8 cellular contexts compared by ENCODE assay signal in the genomic region with DNA sequence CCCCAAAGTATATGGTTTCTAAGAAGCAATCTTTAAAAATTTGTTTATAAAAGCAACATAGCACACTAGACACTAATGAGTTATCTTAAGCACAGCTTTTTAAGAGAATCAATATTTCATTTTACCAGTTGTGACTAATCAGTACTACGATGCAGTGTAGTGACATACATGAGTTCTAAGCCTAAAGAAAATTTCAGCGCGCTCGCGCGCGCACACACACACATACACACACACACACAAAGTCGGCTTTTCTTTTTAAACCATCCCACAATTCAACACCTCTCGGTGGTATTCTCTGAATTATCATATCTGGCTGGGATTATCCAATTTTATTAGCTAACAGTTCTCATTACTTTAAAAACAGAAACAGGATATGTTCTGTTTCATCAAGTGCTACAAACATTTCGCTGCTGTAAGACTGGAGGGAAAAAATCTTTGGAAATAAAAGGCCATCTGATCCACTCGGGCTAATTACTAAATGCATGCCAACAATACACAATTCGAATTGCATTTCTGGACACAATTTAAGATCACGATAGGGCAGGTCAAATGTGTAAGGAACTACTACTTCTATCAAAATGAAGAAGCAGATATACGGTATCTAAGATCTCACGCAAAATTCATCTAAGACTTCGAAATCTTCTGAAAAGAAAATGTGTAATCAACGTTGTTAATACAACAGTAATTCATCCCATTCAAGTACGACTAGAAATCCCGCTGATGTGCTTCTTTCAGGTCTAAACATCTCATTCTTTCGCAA. TPM values are rescaled to one million over a fixed set of nuclear protein-coding genes. Genes with fewer than 3 reads are reported as not detected.
A peak's percentile ranks its signal among the peaks of the same experiment; 100 is the strongest.
DNase-seq lines count a peak whose midpoint lies in the region; ATAC-seq and TF ChIP-seq lines count a peak whose summit lies in the region.

No MANE protein-coding gene starts in this region.

- no peak overlapping the region for H3K27ac Mint-ChIP-seq in CD8-positive, alpha-beta T cell
- no peak overlapping the region for H3K27ac Mint-ChIP-seq in naive thymus-derived CD4-positive, alpha-beta T cell

- no peaks in the 10 kb centered on the region for H3K36me3 Mint-ChIP-seq in CD8-positive, alpha-beta T cell
- peaks cover 0 to 13% (median 0%) of the 10 kb centered on the region in 5 donors for H3K36me3 Mint-ChIP-seq in naive thymus-derived CD4-positive, alpha-beta T cell

- peak overlapping the region; percentile 92 for H3K27ac ChIP-seq in CD8-positive, alpha-beta T cell (ENCODE audit: low read depth, low read length)
- H3K27ac ChIP-seq in KOPT-K1 (ENCODE audit: low read depth, low read length, poor library complexity, severe bottlenecking) = peak overlapping the region; percentile 93
- H3K27ac ChIP-seq in naive thymus-derived CD4-positive, alpha-beta T cell (ENCODE audit: low read depth, low read length) = peak overlapping the region; percentile 91
- no peak overlapping the region for H3K27ac ChIP-seq in aorta (ENCODE audit: low read depth in 1 of 2, low read length in 2 of 2)

- DNase-seq in CD8-positive, alpha-beta T cell = peak; percentile 4 to 56 (median 45)
- peak in 8 of 9 donors; percentile 31 to 66 (median 44) for DNase-seq in naive thymus-derived CD4-positive, alpha-beta T cell
- DNase-seq in aorta (no peak), NCI-H187 treated with DMSO at 0.1 percent for 48 hours (lab: John Stamatoyannopoulos, UW) (no peak), NCI-H1694 treated with DMSO at 0.1 percent for 48 hours (lab: John Stamatoyannopoulos, UW) (no peak)

- no peaks in the 10 kb centered on the region for H3K27me3 Mint-ChIP-seq in CD8-positive, alpha-beta T cell (ENCODE audit: low read depth)
- H3K27me3 Mint-ChIP-seq in naive thymus-derived CD4-positive, alpha-beta T cell = peaks cover 0 to 7% (median 0%) of the 10 kb centered on the region in 5 donors

- TF ChIP-seq CTCF in CD8-positive, alpha-beta T cell (IDR thresholded peaks at IDR 0.05) = no peak
- no peak for TF ChIP-seq CTCF in WI38 (IDR thresholded peaks at IDR 0.05; ENCODE audit: low read depth, low read length)

- H3K27me3 ChIP-seq in CD8-positive, alpha-beta T cell (ENCODE audit: insufficient read depth, low read length) = no peaks in the 10 kb centered on the region
- H3K27me3 ChIP-seq in endocrine pancreas (ENCODE audit: control insufficient read depth, insufficient read depth, low read length) (no peaks in the 10 kb centered on the region), aorta (ENCODE audit: control insufficient read depth in 1 of 2, insufficient read depth in 2 of 2, low read length in 1 of 2) (no peaks in the 10 kb centered on the region)
- H3K27me3 ChIP-seq in naive thymus-derived CD4-positive, alpha-beta T cell (ENCODE audit: control insufficient read depth in 2 of 2, insufficient read depth in 2 of 2, low read length in 2 of 2) = no peaks in the 10 kb centered on the region

- intact Hi-C loops in CD8-positive, alpha-beta T cell (cut with DNase I, micrococcal nuclease) = loop anchor here (1.0 to 10.0 kb wide), 13 partner anchors 34 to 674 kb away; a partner anchor contains a TSS
- intact Hi-C loops in naive thymus-derived CD4-positive, alpha-beta T cell (cut with micrococcal nuclease) = loop anchor here (1.0 to 10.0 kb wide), 19 partner anchors 21 to 1501 kb away; a partner anchor contains a TSS
- intact Hi-C loops in aorta (cut with DNase I) = loop anchor here in 1 of 2 donors (10.0 kb wide), 1 partner anchor 143 kb away; a partner anchor contains a TSS

- H3K36me3 ChIP-seq in CD8-positive, alpha-beta T cell (ENCODE audit: insufficient read depth, low read length) = no peaks in the 10 kb centered on the region
- 0 out of 2 replicates have a peak, but pooled peaks cover 4% of the 10 kb centered on the region for H3K36me3 ChIP-seq in KOPT-K1 (ENCODE audit: insufficient read depth, low read length)
- H3K36me3 ChIP-seq in endocrine pancreas (ENCODE audit: control insufficient read depth, insufficient read depth, low read length) = no peaks in the 10 kb centered on the region
- H3K36me3 ChIP-seq in naive thymus-derived CD4-positive, alpha-beta T cell (ENCODE audit: control insufficient read depth in 2 of 3, insufficient read depth in 3 of 3, low read length in 3 of 3) = peaks cover 0 to 9% (median 0%) of the 10 kb centered on the region in 3 experiments
- no peaks in the 10 kb centered on the region for H3K36me3 ChIP-seq in aorta (ENCODE audit: control insufficient read depth in 1 of 2, insufficient read depth in 2 of 2, low read length in 1 of 2)

- no peaks in the 10 kb centered on the region for H3K9me3 ChIP-seq in CD8-positive, alpha-beta T cell (ENCODE audit: low read length)
- no peaks in the 10 kb centered on the region for H3K9me3 ChIP-seq in KOPT-K1 (ENCODE audit: insufficient read depth, low read length, poor library complexity, severe bottlenecking)
- no peaks in the 10 kb centered on the region for H3K9me3 ChIP-seq in endocrine pancreas (ENCODE audit: control insufficient read depth, low read length)
- no peaks in the 10 kb centered on the region for H3K9me3 ChIP-seq in naive thymus-derived CD4-positive, alpha-beta T cell (ENCODE audit: control insufficient read depth in 2 of 3, low read length in 3 of 3)
- no peaks in the 10 kb centered on the region for H3K9me3 ChIP-seq in aorta (ENCODE audit: control insufficient read depth, low read length)

- peak overlapping the region; percentile 97 for H3K9ac ChIP-seq in endocrine pancreas (ENCODE audit: control insufficient read depth, insufficient read depth, low read length)

- CTCF ChIA-PET in CD8-positive, alpha-beta T cell (lab: Charles Lee) = interaction anchor here (2.2 kb wide), 1 partner anchor 134 kb away, joined by 7 read pairs; no protein-coding TSS in a partner anchor
- CTCF ChIA-PET in naive thymus-derived CD4-positive, alpha-beta T cell (lab: Charles Lee) = interaction anchor here (1.2 kb wide), 1 partner anchor 115 kb away, joined by 4 read pairs; no protein-coding TSS in a partner anchor

- no peaks in the 10 kb centered on the region for H3K9me3 Mint-ChIP-seq in CD8-positive, alpha-beta T cell
- no peaks in the 10 kb centered on the region for H3K9me3 Mint-ChIP-seq in naive thymus-derived CD4-positive, alpha-beta T cell

- peaks cover 46% of the 10 kb centered on the region for H3K4me1 Mint-ChIP-seq in CD8-positive, alpha-beta T cell (ENCODE audit: low read depth)
- peaks cover 26 to 58% (median 54%) of the 10 kb centered on the region in 7 donors for H3K4me1 Mint-ChIP-seq in naive thymus-derived CD4-positive, alpha-beta T cell

- peaks cover 35% of the 10 kb centered on the region for H3K4me1 ChIP-seq in CD8-positive, alpha-beta T cell (ENCODE audit: insufficient read depth, low read length)
- H3K4me1 ChIP-seq in endocrine pancreas (ENCODE audit: control insufficient read depth, insufficient read depth, low read length) (peaks cover 9% of the 10 kb centered on the region), aorta (ENCODE audit: control insufficient read depth in 1 of 2, insufficient read depth in 2 of 2, low read length in 2 of 2) (peaks cover 0 to 1% of the 10 kb centered on the region in 2 donors)
- H3K4me1 ChIP-seq in naive thymus-derived CD4-positive, alpha-beta T cell (ENCODE audit: control insufficient read depth in 2 of 2, insufficient read depth in 2 of 2, low read length in 2 of 2) = peaks cover 0 to 40% of the 10 kb centered on the region in 2 donors

- no peak overlapping the region for H3K4me3 Mint-ChIP-seq in CD8-positive, alpha-beta T cell
- H3K4me3 Mint-ChIP-seq in naive thymus-derived CD4-positive, alpha-beta T cell = no peak overlapping the region

- H3K4me3 ChIP-seq in CD8-positive, alpha-beta T cell (ENCODE audit: low read depth, low read length) = peak overlapping the region; percentile 87
- peak overlapping the region; percentile 91 for H3K4me3 ChIP-seq in WI38 (ENCODE audit: low read depth, low read length)
- H3K4me3 ChIP-seq in endocrine pancreas (ENCODE audit: control insufficient read depth, insufficient read depth, low read length) = peak overlapping the region; percentile 97
- peak overlapping the region; percentile 95 for H3K4me3 ChIP-seq in naive thymus-derived CD4-positive, alpha-beta T cell (ENCODE audit: low read length)
- H3K4me3 ChIP-seq in aorta (ENCODE audit: low read length in 2 of 2) = peak overlapping the region; percentile 74 to 95

- POLR2A ChIA-PET in CD8-positive, alpha-beta T cell (lab: Charles Lee) = interaction anchor here (1.0 to 3.0 kb wide), 4 partner anchors 27 to 147 kb away, joined by 3 to 15 read pairs (median 6); a partner anchor contains a TSS
- POLR2A ChIA-PET in naive thymus-derived CD4-positive, alpha-beta T cell (lab: Charles Lee) = interaction anchor here (0.8 to 2.2 kb wide), 11 partner anchors 8 to 92 kb away, joined by 3 to 9 read pairs (median 3); a partner anchor contains a TSS

- no peak for ATAC-seq in CD8-positive, alpha-beta T cell
- no peak for ATAC-seq in naive thymus-derived CD4-positive, alpha-beta T cell
- no peak for ATAC-seq in aorta (ENCODE audit: low FRiP score)

- 16 to 23% methylated on average over 20 of the region's 20 CpGs for WGBS in aorta, 2 donors

RNA-seq across cellular contexts. Expression of a gene that starts 1.2 kb away (rescaled TPM):
- 100 to 1,000 TPM; 133 to 134 TPM for total RNA-seq in CD8-positive, alpha-beta T cell
- total RNA-seq in naive thymus-derived CD4-positive, alpha-beta T cell = 100 to 1,000 TPM in 4 of 5 experiments, 10 to 100 TPM in 1; 80.4 to 169 (median 139) TPM
- 10 to 100 TPM; 32.8 to 50.4 TPM for polyA plus RNA-seq in naive thymus-derived CD4-positive, alpha-beta T cell
- total RNA-seq in aorta = 10 to 100 TPM; 49.2 to 71.5 TPM
- 10 to 100 TPM in 1 of 2 donors, 1 to 10 TPM in 1; 6.3 to 21.4 TPM for polyA plus RNA-seq in aorta

RNA-seq across cellular contexts. Expression of a gene that starts 50.5 kb away (rescaled TPM):
- total RNA-seq in CD8-positive, alpha-beta T cell = 10 to 100 TPM; 10.7 to 11.1 TPM
- total RNA-seq in naive thymus-derived CD4-positive, alpha-beta T cell = 10 to 100 TPM; 14.8 to 32.8 (median 29.2) TPM
- polyA plus RNA-seq in naive thymus-derived CD4-positive, alpha-beta T cell = 10 to 100 TPM; 46.0 to 51.6 TPM
- 10 to 100 TPM in 1 of 2 donors, 1 to 10 TPM in 1; 9.7 to 21.0 TPM for total RNA-seq in aorta
- polyA plus RNA-seq in aorta = 10 to 100 TPM; 11.1 to 21.4 TPM

Comparison
In these comparisons a context has a peak if more than half of its experiments do, and no peak if none do; other contexts are left out.
1. DNase-seq: peak in CD8-positive, alpha-beta T cell (7 of 7) and naive thymus-derived CD4-positive, alpha-beta T cell (8 of 9); none in aorta (0 of 2), NCI-H187 treated with DMSO at 0.1 percent for 48 hours (single experiment) and NCI-H1694 treated with DMSO at 0.1 percent for 48 hours (single experiment).
2. H3K27ac ChIP-seq: peak in CD8-positive, alpha-beta T cell (single experiment), KOPT-K1 (single experiment) and naive thymus-derived CD4-positive, alpha-beta T cell (single experiment); none in aorta (0 of 2).
3. Peak in every context shown above with its lines, with median percentiles within 50 percentile points of each other: H3K4me3 ChIP-seq.